8 cellular contexts compared by ENCODE assay signal in the genomic region with DNA sequence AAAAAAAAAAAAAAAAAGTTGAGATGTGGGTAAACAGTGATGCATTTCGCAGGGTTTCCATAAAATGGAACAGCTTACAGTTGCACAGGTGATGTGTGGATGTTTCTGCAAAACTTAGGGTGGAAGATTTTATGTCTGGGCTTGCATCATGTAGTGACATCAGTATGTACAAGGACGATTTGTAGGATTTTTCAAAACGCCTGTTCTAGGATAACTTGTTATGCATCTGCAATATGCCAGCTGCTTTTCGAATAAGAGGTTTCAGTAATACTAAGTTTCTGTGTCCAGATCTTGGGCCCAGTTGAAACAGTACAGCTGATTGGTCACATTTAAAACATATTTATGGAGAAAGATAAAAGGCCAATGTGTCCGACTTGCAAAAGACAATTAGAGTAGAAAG. TPM values are rescaled to one million over a fixed set of nuclear protein-coding genes. Genes with fewer than 3 reads are reported as not detected.
A peak's percentile ranks its signal among the peaks of the same experiment; 100 is the strongest.
DNase-seq lines count a peak whose midpoint lies in the region; ATAC-seq, FAIRE-seq and TF ChIP-seq lines count a peak whose summit lies in the region.

No MANE protein-coding gene starts in this region.

- H3K9me3 Mint-ChIP-seq in activated CD4-positive, alpha-beta T cell treated with anti-CD3 and anti-CD28 coated beads, Interleukin-2, amount 10 ng/mL, durations not matched to agents 7 days and 5 days = no peaks in the 10 kb centered on the region

- peaks cover 1% of the 10 kb centered on the region for H3K27me3 Mint-ChIP-seq in activated CD4-positive, alpha-beta T cell treated with anti-CD3 and anti-CD28 coated beads, Interleukin-2, amount 10 ng/mL, durations not matched to agents 7 days and 5 days

- no peaks in the 10 kb centered on the region for H3K9me2 ChIP-seq in PC-9 (ENCODE audit: insufficient read depth)

- no peak for DNase-seq in activated CD4-positive, alpha-beta T cell treated with anti-CD3 and anti-CD28 coated beads, Interleukin-2, amount 10 ng/mL, durations not matched to agents 7 days and 5 days
- DNase-seq in activated CD4-positive, alpha-beta T cell treated with anti-CD3 and anti-CD28 coated beads for 48 hours = no peak
- DNase-seq in PC-9 (peak in 1 of 2 experiments; percentile 57), endothelial cell of umbilical vein (ENCODE audit: low read depth, low spot score) (peak; percentile 55), osteoblast (ENCODE audit: insufficient read length, low spot score, missing footprints) (peak; percentile 63), NCI-H2196 treated with DMSO at 0.1 percent for 48 hours (lab: John Stamatoyannopoulos, UW; ENCODE audit: unreplicated experiment) (no peak), posterior cingulate gyrus (no peak)

- H3K9me1 ChIP-seq in endothelial cell of umbilical vein (replicated peaks; ENCODE audit: control insufficient read depth, extremely low read depth, insufficient read depth, low read length) = no peaks in the 10 kb centered on the region

- peak overlapping the region; percentile 86 for H3K27ac ChIP-seq in PC-9
- H3K27ac ChIP-seq in endothelial cell of umbilical vein (ENCODE audit: insufficient read depth, low read depth, low read length) = no peak overlapping the region
- H3K27ac ChIP-seq in osteoblast (ENCODE audit: low read depth, low read length) = peak overlapping the region; percentile 7

- H3K36me3 ChIP-seq in PC-9 (ENCODE audit: low read depth) (peaks cover 8% of the 10 kb centered on the region; the same call in 1 of the 2 replicates), endothelial cell of umbilical vein (ENCODE audit: control insufficient read depth in 2 of 2, extremely low read depth in 1 of 2, insufficient read depth in 2 of 2, low read length in 2 of 2) (no peaks in the 10 kb centered on the region), osteoblast (ENCODE audit: insufficient read depth, low read length) (no peaks in the 10 kb centered on the region)

- no TSS peak for BruUV-seq in PC-9 (replicated peaks; lab: Mats Ljungman, UMichigan)
- BruUV-seq in endothelial cell of umbilical vein (replicated peaks; lab: Mats Ljungman, UMichigan) = no TSS peak

- peaks cover 48% of the 10 kb centered on the region for H3K4me1 Mint-ChIP-seq in activated CD4-positive, alpha-beta T cell treated with anti-CD3 and anti-CD28 coated beads, Interleukin-2, amount 10 ng/mL, durations not matched to agents 7 days and 5 days

- H3K4me1 ChIP-seq in PC-9 (replicated peaks; ENCODE audit: insufficient read depth) (peaks cover 51% of the 10 kb centered on the region), endothelial cell of umbilical vein (ENCODE audit: control insufficient read depth, extremely low read depth, insufficient read depth, low read length) (peaks cover 19% of the 10 kb centered on the region), osteoblast (ENCODE audit: insufficient read depth, low read length) (peaks cover 19% of the 10 kb centered on the region)

- POLR2A ChIA-PET in activated CD4-positive, alpha-beta T cell treated with anti-CD3 and anti-CD28 coated beads, Interleukin-2, amount 10 ng/mL, durations not matched to agents 7 days and 5 days (lab: Charles Lee) = no interaction called here
- POLR2A ChIA-PET in PC-9 (lab: Charles Lee; ENCODE audit: unreplicated experiment) (no interaction called here), endothelial cell of umbilical vein (lab: Charles Lee) (no interaction called here)

- H3K27ac Mint-ChIP-seq in activated CD4-positive, alpha-beta T cell treated with anti-CD3 and anti-CD28 coated beads, Interleukin-2, amount 10 ng/mL, durations not matched to agents 7 days and 5 days = peak overlapping the region; percentile 72

- CTCF ChIA-PET in activated CD4-positive, alpha-beta T cell treated with anti-CD3 and anti-CD28 coated beads, Interleukin-2, amount 10 ng/mL, durations not matched to agents 7 days and 5 days (lab: Charles Lee) = interaction anchor here (0.6 to 1.8 kb wide), 5 partner anchors 10 to 553 kb away, joined by 3 to 7 read pairs (median 3); no protein-coding TSS in a partner anchor
- CTCF ChIA-PET in PC-9 (lab: Charles Lee) (interaction anchor here (0.6 kb wide), 1 partner anchor 253 kb away, joined by 3 read pairs; no protein-coding TSS in a partner anchor), endothelial cell of umbilical vein (lab: Charles Lee) (interaction anchor here (0.8 to 2.4 kb wide), 5 partner anchors 9 to 347 kb away, joined by 4 to 18 read pairs (median 6); no protein-coding TSS in a partner anchor)

- intact Hi-C loops in PC-9 (cut with micrococcal nuclease; ENCODE audit: unreplicated experiment) = loop anchor here (5.0 kb wide), 1 partner anchor 46 kb away; no protein-coding TSS in a partner anchor
- intact Hi-C loops in endothelial cell of umbilical vein (cut with micrococcal nuclease) = no loop called here
- intact Hi-C loops in posterior cingulate gyrus (cut with DNase I) = no loop called here

- peaks cover 4% of the 10 kb centered on the region for H3K36me3 Mint-ChIP-seq in activated CD4-positive, alpha-beta T cell treated with anti-CD3 and anti-CD28 coated beads, Interleukin-2, amount 10 ng/mL, durations not matched to agents 7 days and 5 days (ENCODE audit: low read depth)

- H3K27me3 ChIP-seq in PC-9 (ENCODE audit: insufficient read depth, low read depth) = no peaks in the 10 kb centered on the region
- no peaks in the 10 kb centered on the region for H3K27me3 ChIP-seq in endothelial cell of umbilical vein (ENCODE audit: control insufficient read depth in 2 of 2, insufficient read depth in 2 of 2, low read length in 2 of 2)
- no peaks in the 10 kb centered on the region for H3K27me3 ChIP-seq in osteoblast (ENCODE audit: insufficient read depth, low read length)

- TF ChIP-seq CTCF in PC-9 (conservative IDR thresholded peaks at IDR 0.05) = no peak
- TF ChIP-seq CTCF in endothelial cell of umbilical vein (IDR thresholded peaks at IDR 0.05; ENCODE audit: extremely low read depth in 1 of 2, insufficient read depth in 1 of 2, low read depth in 1 of 2, low read length in 2 of 2) = no peak
- no peak for TF ChIP-seq CTCF in osteoblast (IDR thresholded peaks at IDR 0.05; ENCODE audit: extremely low read depth, low read depth, low read length)

- 0 out of 2 replicates have a peak, but pooled peaks cover 20% of the 10 kb centered on the region for H4K20me1 ChIP-seq in PC-9 (ENCODE audit: insufficient read depth)
- H4K20me1 ChIP-seq in endothelial cell of umbilical vein (replicated peaks; ENCODE audit: control insufficient read depth, extremely low read depth, insufficient read depth, low read length) = peaks cover 2% of the 10 kb centered on the region
- H4K20me1 ChIP-seq in osteoblast (ENCODE audit: insufficient read depth, low read length) = peaks cover 4% of the 10 kb centered on the region

- dilution Hi-C loops in endothelial cell of umbilical vein (cut with MboI; ENCODE audit: extremely low pct_ligation_motif_present, low sequenced_read_pairs) = no loop called here

- ATAC-seq in HG03159 (IDR thresholded peaks at IDR 0.05; ENCODE audit: unreplicated experiment) = no peak

- peak overlapping the region; percentile 77 for H3K4me3 Mint-ChIP-seq in activated CD4-positive, alpha-beta T cell treated with anti-CD3 and anti-CD28 coated beads, Interleukin-2, amount 10 ng/mL, durations not matched to agents 7 days and 5 days

- H3K79me2 ChIP-seq in PC-9 (ENCODE audit: low read depth) = peaks cover 58% of the 10 kb centered on the region
- H3K79me2 ChIP-seq in endothelial cell of umbilical vein (ENCODE audit: control insufficient read depth, insufficient read depth, low read length) = peaks cover 27% of the 10 kb centered on the region
- peaks cover 35% of the 10 kb centered on the region for H3K79me2 ChIP-seq in osteoblast (ENCODE audit: insufficient read depth, low read length)

- H3K9ac ChIP-seq in endothelial cell of umbilical vein (replicated peaks; ENCODE audit: extremely low read depth, insufficient read depth, low read length) = peak overlapping the region; percentile 84

- no peak for TF ChIP-seq POLR2A in endothelial cell of umbilical vein (IDR thresholded peaks at IDR 0.05; ENCODE audit: low read depth, low read length)

- FAIRE-seq in endothelial cell of umbilical vein (lab: Jason Lieb, UNC) = no peak

- peak overlapping the region; percentile 61 for H2AFZ ChIP-seq in PC-9
- H2AFZ ChIP-seq in endothelial cell of umbilical vein (ENCODE audit: low read depth, low read length) = no peak overlapping the region
- peak overlapping the region; percentile 17 for H2AFZ ChIP-seq in osteoblast (ENCODE audit: low read length)

- H3F3A ChIP-seq in PC-9 (ENCODE audit: insufficient read depth, low read depth) = peaks cover 17% of the 10 kb centered on the region

- no peaks in the 10 kb centered on the region for H3K9me3 ChIP-seq in PC-9 (ENCODE audit: insufficient read depth, low read depth)
- H3K9me3 ChIP-seq in endothelial cell of umbilical vein (replicated peaks; ENCODE audit: control insufficient read depth, insufficient read depth, low read length) = no peaks in the 10 kb centered on the region
- no peaks in the 10 kb centered on the region for H3K9me3 ChIP-seq in osteoblast (ENCODE audit: low read depth, low read length)

- H3K4me2 ChIP-seq in PC-9 = peak overlapping the region; percentile 94
- H3K4me2 ChIP-seq in endothelial cell of umbilical vein (ENCODE audit: insufficient read depth, low read length) = peak overlapping the region; percentile 97
- H3K4me2 ChIP-seq in osteoblast (ENCODE audit: insufficient read depth, low read length) = peak overlapping the region; percentile 93

- peak overlapping the region; percentile 91 for H3K4me3 ChIP-seq in PC-9
- peak overlapping the region; percentile 55 to 98 (median 97) for H3K4me3 ChIP-seq in endothelial cell of umbilical vein (replicated peaks in 1 of 3; ENCODE audit: insufficient read depth in 1 of 3, low read depth in 1 of 3, low read length in 3 of 3)
- H3K4me3 ChIP-seq in osteoblast (ENCODE audit: insufficient read depth, low read length) = peak overlapping the region; percentile 90

TF ChIP-seq in endothelial cell of umbilical vein, 7 proteins besides CTCF, POLR2A, EP300 and RAD21 (continues in another document):
- TF ChIP-seq, protein P1, sequence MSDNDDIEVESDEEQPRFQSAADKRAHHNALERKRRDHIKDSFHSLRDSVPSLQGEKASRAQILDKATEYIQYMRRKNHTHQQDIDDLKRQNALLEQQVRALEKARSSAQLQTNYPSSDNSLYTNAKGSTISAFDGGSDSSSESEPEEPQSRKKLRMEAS (IDR thresholded peaks at IDR 0.05; ENCODE audit: insufficient read depth, insufficient read length) = no peak

RNA-seq across cellular contexts. Expression of a gene that starts 1.2 kb away (rescaled TPM):
- 10 to 100 TPM; 75.2 to 95.9 TPM for total RNA-seq in activated CD4-positive, alpha-beta T cell treated with anti-CD3 and anti-CD28 coated beads, Interleukin-2, amount 10 ng/mL, durations not matched to agents 7 days and 5 days
- total RNA-seq in PC-9 (2021) = 46.6 and 60.7 TPM in 2 replicates
- total RNA-seq in endothelial cell of umbilical vein = 26.1 and 29.6 TPM in 2 replicates
- polyA plus RNA-seq in endothelial cell of umbilical vein = 3.5 and 6.8 TPM in 2 replicates
- 5.7 and 7.4 TPM in 2 replicates for polyA plus RNA-seq in endothelial cell of umbilical vein (2011; cell fraction: cytosol; rRNA removed)
- 19.5 and 21.7 TPM in 2 replicates for polyA plus RNA-seq in endothelial cell of umbilical vein (2011; cell fraction: nucleus; rRNA removed)
- polyA plus RNA-seq in endothelial cell of umbilical vein (2012) = 10.9 and 11.6 TPM in 2 replicates
- 51.5 and 62.3 TPM in 2 replicates for polyA minus RNA-seq in endothelial cell of umbilical vein
- polyA minus RNA-seq in endothelial cell of umbilical vein (2011; cell fraction: cytosol; rRNA and poly(A)+ RNA removed) = 17.2 TPM
- polyA minus RNA-seq in endothelial cell of umbilical vein (2011; cell fraction: nucleus; rRNA and poly(A)+ RNA removed) = 93.7 and 128 TPM in 2 replicates
- total RNA-seq in osteoblast = 19.5 and 24.8 TPM in 2 replicates

Comparison
In these comparisons a context has a peak if more than half of its experiments do, and no peak if none do; other contexts are left out.
1. DNase-seq: peak in endothelial cell of umbilical vein (single experiment) and osteoblast (single experiment); none in activated CD4-positive, alpha-beta T cell treated with anti-CD3 and anti-CD28 coated beads, Interleukin-2, amount 10 ng/mL, durations not matched to agents 7 days and 5 days (single experiment), activated CD4-positive, alpha-beta T cell treated with anti-CD3 and anti-CD28 coated beads for 48 hours (single experiment), NCI-H2196 treated with DMSO at 0.1 percent for 48 hours (single experiment) and posterior cingulate gyrus (0 of 10).
2. Peak in every context shown above with its lines, with median percentiles within 50 percentile points of each other: H3K4me2 ChIP-seq and H3K4me3 ChIP-seq.